ENCODE assay signal across 8 cellular contexts in the genomic region with DNA sequence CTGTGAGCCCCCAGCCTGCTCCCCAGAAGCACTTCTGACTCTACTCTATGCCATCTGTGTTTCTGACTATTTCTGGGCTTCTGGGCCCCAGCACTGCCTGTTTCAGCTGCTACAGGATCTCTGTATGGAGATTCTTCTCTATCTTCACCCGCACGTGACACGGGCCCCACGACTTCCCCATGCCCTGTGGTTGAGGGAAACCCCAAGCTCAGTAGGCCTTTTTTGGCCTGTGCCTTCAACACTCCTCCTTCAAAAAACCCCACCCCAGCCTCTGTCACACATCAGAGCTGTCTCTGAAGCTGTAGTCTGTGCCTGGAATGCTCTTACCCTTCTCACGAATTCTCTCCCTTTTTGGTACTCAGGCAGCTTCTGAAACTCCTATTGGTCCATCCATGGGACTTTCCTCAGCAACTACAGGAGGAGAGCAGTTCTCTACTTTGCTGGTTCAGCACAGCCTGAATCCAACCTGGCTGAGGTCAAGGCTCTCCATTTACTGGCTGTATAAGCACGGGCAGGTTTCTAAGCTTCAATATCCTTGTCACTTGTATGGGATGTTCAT. TPM values are rescaled to one million over a fixed set of nuclear protein-coding genes. Genes with fewer than 3 reads are reported as not detected.
DNase-seq lines count a peak whose midpoint lies in the region; ATAC-seq and TF ChIP-seq lines count a peak whose summit lies in the region.

No MANE protein-coding gene starts in this region.

- DNase-seq in SKM-1 treated with dmso at 0.1 percent for 144 hours (lab: John Stamatoyannopoulos, UW; ENCODE audit: unreplicated experiment) (peak; percentile 91), thoracic aorta (ENCODE audit: low spot score) (no peak), SK-N-SH (no peak), NCI-H510A (lab: John Stamatoyannopoulos, UW) (no peak)
- DNase-seq in activated naive CD4-positive, alpha-beta T cell treated with anti-CD3 and anti-CD28 coated beads, Interleukin-2, amount 50 U/mL, for 72 hours (ENCODE audit: low spot score in 2 of 2): peak; percentile 56 to 62
- peak; percentile 9 to 74 (median 40) for DNase-seq in naive thymus-derived CD4-positive, alpha-beta T cell

- H3K36me3 Mint-ChIP-seq in activated naive CD4-positive, alpha-beta T cell treated with anti-CD3 and anti-CD28 coated beads, Interleukin-2, amount 50 U/mL, for 72 hours: peaks cover 0 to 9% of the 10 kb centered on the region in 2 donors
- peaks cover 0 to 4% (median 0%) of the 10 kb centered on the region in 5 donors for H3K36me3 Mint-ChIP-seq in naive thymus-derived CD4-positive, alpha-beta T cell

- H3K36me3 ChIP-seq in naive thymus-derived CD4-positive, alpha-beta T cell (ENCODE audit: control insufficient read depth in 2 of 3, insufficient read depth in 3 of 3, low read length in 3 of 3): no peaks in the 10 kb centered on the region
- H3K36me3 ChIP-seq in thoracic aorta: no peaks in the 10 kb centered on the region
- no peaks in the 10 kb centered on the region for H3K36me3 ChIP-seq in SK-N-SH (replicated peaks in 1 of 2; ENCODE audit: control insufficient read depth in 1 of 2, insufficient read depth in 2 of 2, low read length in 1 of 2)

- H3K9me2 ChIP-seq in SK-N-SH: no peaks in the 10 kb centered on the region

- POLR2A ChIA-PET in naive thymus-derived CD4-positive, alpha-beta T cell (lab: Charles Lee): no interaction called here
- POLR2A ChIA-PET in SK-N-SH (lab: Yijun Ruan, JAX): no interaction called here

- TF ChIP-seq RAD21 in SK-N-SH (IDR thresholded peaks at IDR 0.05; ENCODE audit: low read length): no peak

- peaks cover 18% of the 10 kb centered on the region for H3K79me2 ChIP-seq in SK-N-SH (ENCODE audit: insufficient read depth)

- TF ChIP-seq EP300 in SK-N-SH (IDR thresholded peaks at IDR 0.05; ENCODE audit: borderline replicate concordance in 1 of 2, low read depth in 1 of 2, low read length in 1 of 2): no peak

- CTCF ChIA-PET in naive thymus-derived CD4-positive, alpha-beta T cell (lab: Charles Lee): interaction anchor here (0.6 to 1.1 kb wide), 2 partner anchors 95 to 553 kb away, joined by 3 to 4 read pairs; no protein-coding TSS in a partner anchor
- CTCF ChIA-PET in SK-N-SH (lab: Yijun Ruan, JAX): interaction anchor here (1.3 kb wide), 1 partner anchor 95 kb away, joined by 3 read pairs; no protein-coding TSS in a partner anchor

- peaks cover 15 to 29% (median 20%) of the 10 kb centered on the region in 7 donors for H3K4me1 Mint-ChIP-seq in naive thymus-derived CD4-positive, alpha-beta T cell

- peaks cover 12 to 19% of the 10 kb centered on the region in 2 donors for H3K4me1 ChIP-seq in naive thymus-derived CD4-positive, alpha-beta T cell (ENCODE audit: control insufficient read depth in 2 of 2, insufficient read depth in 2 of 2, low read length in 2 of 2)
- H3K4me1 ChIP-seq in thoracic aorta (ENCODE audit: control insufficient read depth in 1 of 2, low read depth in 2 of 2) (peaks cover 11 to 45% of the 10 kb centered on the region in 2 donors), SK-N-SH (ENCODE audit: control insufficient read depth in 1 of 2, insufficient read depth in 2 of 2, low read depth in 1 of 2, low read length in 1 of 2) (peaks cover 0 to 8% of the 10 kb centered on the region in 2 experiments; a peak in 1 of 4 replicates)

- H3K9me3 Mint-ChIP-seq in activated naive CD4-positive, alpha-beta T cell treated with anti-CD3 and anti-CD28 coated beads, Interleukin-2, amount 50 U/mL, for 72 hours: peaks cover 0 to 5% of the 10 kb centered on the region in 2 donors
- H3K9me3 Mint-ChIP-seq in naive thymus-derived CD4-positive, alpha-beta T cell: peaks cover 0 to 6% (median 0%) of the 10 kb centered on the region in 11 donors

- peaks cover 32 to 59% (median 45%) of the 10 kb centered on the region in 5 donors for H3K27me3 Mint-ChIP-seq in naive thymus-derived CD4-positive, alpha-beta T cell

- no peak overlapping the region for H3K9ac ChIP-seq in SK-N-SH

- intact Hi-C loops in naive thymus-derived CD4-positive, alpha-beta T cell (cut with micrococcal nuclease): loop anchor here in 1 of 2 donors (1.0 to 5.0 kb wide), 2 partner anchors 68 to 200 kb away; a partner anchor contains a TSS

- no peak overlapping the region for H3K27ac ChIP-seq in naive thymus-derived CD4-positive, alpha-beta T cell (ENCODE audit: low read depth, low read length)
- H3K27ac ChIP-seq in thoracic aorta (peak overlapping the region; percentile 41 to 95), SK-N-SH (ENCODE audit: low read depth in 2 of 2, low read length in 1 of 2) (no peak overlapping the region)

- H3K27ac Mint-ChIP-seq in activated naive CD4-positive, alpha-beta T cell treated with anti-CD3 and anti-CD28 coated beads, Interleukin-2, amount 50 U/mL, for 72 hours: peak overlapping the region in 1 of 2 donors; percentile 10
- H3K27ac Mint-ChIP-seq in naive thymus-derived CD4-positive, alpha-beta T cell: peak overlapping the region in 1 of 9 donors; percentile 2

- ATAC-seq in GM18505 (IDR thresholded peaks at IDR 0.05; ENCODE audit: unreplicated experiment): peak; percentile 84
- peak; percentile 85 for ATAC-seq in HG02870 (IDR thresholded peaks at IDR 0.05; ENCODE audit: unreplicated experiment)
- ATAC-seq in activated naive CD4-positive, alpha-beta T cell treated with anti-CD3 and anti-CD28 coated beads, Interleukin-2, amount 50 U/mL, for 72 hours: peak; percentile 84 to 96
- ATAC-seq in naive thymus-derived CD4-positive, alpha-beta T cell: peak; percentile 94
- ATAC-seq in thoracic aorta (ENCODE audit: insufficient number of reproducible peaks, low FRiP score, low read depth): no peak

- over 99% methylated on average over 6 of the region's 6 CpGs for WGBS in SK-N-SH (ENCODE audit: low lambda C conversion rate)

- peaks cover 4 to 17% of the 10 kb centered on the region in 2 donors for H3K27me3 ChIP-seq in naive thymus-derived CD4-positive, alpha-beta T cell (ENCODE audit: control insufficient read depth in 2 of 2, insufficient read depth in 2 of 2, low read length in 2 of 2)
- H3K27me3 ChIP-seq in thoracic aorta (replicated peaks; ENCODE audit: insufficient read depth) (no peaks in the 10 kb centered on the region), SK-N-SH (ENCODE audit: insufficient read depth) (no peaks in the 10 kb centered on the region)

- TF ChIP-seq POLR2A in GM18505 (IDR thresholded peaks at IDR 0.05; ENCODE audit: borderline replicate concordance, extremely low read depth, insufficient read depth, insufficient read length): peak; percentile 22

- TF ChIP-seq CTCF in thoracic aorta (IDR thresholded peaks at IDR 0.05): no peak
- TF ChIP-seq CTCF in SK-N-SH (IDR thresholded peaks at IDR 0.05): no peak

- H3K4me3 ChIP-seq in naive thymus-derived CD4-positive, alpha-beta T cell (ENCODE audit: low read length): no peak overlapping the region
- no peak overlapping the region for H3K4me3 ChIP-seq in thoracic aorta
- no peak overlapping the region for H3K4me3 ChIP-seq in SK-N-SH (ENCODE audit: low read depth in 2 of 2, low read length in 1 of 2)

- peak overlapping the region in 8 of 10 donors; percentile 0 to 65 (median 34) for H3K4me3 Mint-ChIP-seq in naive thymus-derived CD4-positive, alpha-beta T cell

- no peaks in the 10 kb centered on the region for H4K20me1 ChIP-seq in SK-N-SH (ENCODE audit: insufficient read depth)

- no peak overlapping the region for H3K4me2 ChIP-seq in SK-N-SH

- H2AFZ ChIP-seq in SK-N-SH (ENCODE audit: low read depth): no peak overlapping the region

- no peaks in the 10 kb centered on the region for H3K9me3 ChIP-seq in naive thymus-derived CD4-positive, alpha-beta T cell (ENCODE audit: control insufficient read depth in 2 of 3, low read length in 3 of 3)
- H3K9me3 ChIP-seq in thoracic aorta: peaks cover 4% of the 10 kb centered on the region
- no peaks in the 10 kb centered on the region for H3K9me3 ChIP-seq in SK-N-SH

- peaks cover 10% of the 10 kb centered on the region for H3F3A ChIP-seq in SK-N-SH (replicated peaks; ENCODE audit: insufficient read depth)

TF ChIP-seq in SK-N-SH, 30 proteins besides CTCF, POLR2A, EP300 and RAD21:
- no peak for TF ChIP-seq MEF2A (IDR thresholded peaks at IDR 0.05; ENCODE audit: borderline replicate concordance, low read depth)
- no peak for TF ChIP-seq RCOR1 (IDR thresholded peaks at IDR 0.05; ENCODE audit: low read length)
- TF ChIP-seq POLR2AphosphoS5 (IDR thresholded peaks at IDR 0.05; ENCODE audit: low read depth, low read length): no peak

RNA-seq across cellular contexts. Expression of a gene that starts 2.0 kb away (rescaled TPM):
- under 1 TPM in 1 of 2 donors, not detected in 1; 0.70 TPM for total RNA-seq in activated naive CD4-positive, alpha-beta T cell treated with anti-CD3 and anti-CD28 coated beads, Interleukin-2, amount 50 U/mL, for 72 hours
- 1 to 10 TPM in 1 of 5 experiments, under 1 TPM in 4; 0.11 to 6.2 (median 0.22) TPM for total RNA-seq in naive thymus-derived CD4-positive, alpha-beta T cell
- polyA plus RNA-seq in naive thymus-derived CD4-positive, alpha-beta T cell: not detected
- 10 to 100 TPM; 82.4 to 95.5 TPM for total RNA-seq in thoracic aorta
- 49.3 and 74.3 TPM in 2 replicates for polyA plus RNA-seq in SK-N-SH (2012; rRNA removed)
- polyA plus RNA-seq in SK-N-SH (2012; cell fraction: cytosol; rRNA removed): 45.2 and 58.2 TPM in 2 replicates
- 49.9 and 56.5 TPM in 2 replicates for polyA plus RNA-seq in SK-N-SH (2012; cell fraction: nucleus; rRNA removed)

Comparison
In these comparisons a context has a peak if more than half of its experiments do, and no peak if none do; other contexts are left out.
1. DNase-seq: peak in SKM-1 treated with dmso at 0.1 percent for 144 hours (single experiment), activated naive CD4-positive, alpha-beta T cell treated with anti-CD3 and anti-CD28 coated beads, Interleukin-2, amount 50 U/mL, for 72 hours (2 of 2) and naive thymus-derived CD4-positive, alpha-beta T cell (9 of 9); none in thoracic aorta (single experiment), SK-N-SH (single experiment) and NCI-H510A (single experiment).
2. H3K27ac ChIP-seq: peak in thoracic aorta (2 of 2); none in naive thymus-derived CD4-positive, alpha-beta T cell (single experiment) and SK-N-SH (0 of 2).
3. RNA of a gene that starts 2.0 kb away (total RNA-seq): 82.4 to 95.5 TPM in thoracic aorta; 0.70 TPM in activated naive CD4-positive, alpha-beta T cell treated with anti-CD3 and anti-CD28 coated beads, Interleukin-2, amount 50 U/mL, for 72 hours and 0.11 to 6.2 TPM in naive thymus-derived CD4-positive, alpha-beta T cell; every median in the first group is over 10 times any median in the second.